In genomic region chr15:68791431-68792283, GRCh38 we compare ENCODE assay signal across 8 cellular contexts.
DNase-seq lines count a peak whose midpoint lies in the region; ATAC-seq lines count a peak whose summit lies in the region.

No MANE protein-coding gene starts in this region.

- peak; percentile 46 for DNase-seq in GF-D8 (lab: John Stamatoyannopoulos, UW)
- DNase-seq in NCI-H69 (lab: John Stamatoyannopoulos, UW) = peak; percentile 32
- peak; percentile 41 for DNase-seq in activated naive CD4-positive, alpha-beta T cell treated with Interleukin-2 at 50 U/mL for 16 hours
- peak; percentile 38 to 39 for DNase-seq in stimulated activated CD4-positive, alpha-beta T cell treated with anti-CD3 and anti-CD28 coated beads, Interleukin-2, amount 100 ng/mL, for 24 hours
- no peak for DNase-seq in NCI-H2227 treated with DMSO at 0.1 percent for 48 hours (lab: John Stamatoyannopoulos, UW)
- no peak for DNase-seq in GM03348 (ENCODE audit: low spot score)
- DNase-seq in DMS 273 (lab: John Stamatoyannopoulos, UW; ENCODE audit: unreplicated experiment) = no peak

- peak; percentile 58 for ATAC-seq in GM21723 (IDR thresholded peaks at IDR 0.05; ENCODE audit: unreplicated experiment)

Comparison
In these comparisons a context has a peak if more than half of its experiments do, and no peak if none do; other contexts are left out.
1. DNase-seq: peak in GF-D8 (single experiment), NCI-H69 (single experiment), activated naive CD4-positive, alpha-beta T cell treated with Interleukin-2 at 50 U/mL for 16 hours (single experiment) and stimulated activated CD4-positive, alpha-beta T cell treated with anti-CD3 and anti-CD28 coated beads, Interleukin-2, amount 100 ng/mL, for 24 hours (2 of 2); none in NCI-H2227 treated with DMSO at 0.1 percent for 48 hours (single experiment), GM03348 (single experiment) and DMS 273 (single experiment).